10 cellular contexts compared by ENCODE assay signal in the genomic region with DNA sequence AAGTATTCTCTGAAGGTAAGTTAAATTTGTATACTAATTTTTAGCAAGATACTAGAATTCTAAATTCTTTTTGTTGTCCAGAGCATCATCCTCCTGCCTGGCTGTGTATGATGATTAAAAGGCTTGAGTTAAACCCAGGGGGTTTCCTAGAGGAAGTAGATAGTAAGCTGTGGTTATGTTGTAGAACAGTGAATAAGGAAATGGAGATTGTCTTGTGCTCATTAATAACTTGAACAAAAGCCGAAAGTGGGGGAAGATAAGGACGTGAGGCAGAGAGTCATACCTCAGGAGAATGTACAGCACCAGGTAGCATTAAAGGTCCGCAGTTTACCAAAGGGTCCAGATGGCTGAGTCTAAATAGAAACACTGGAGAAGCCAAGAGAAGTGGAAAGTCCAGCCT. TPM values are rescaled to one million over a fixed set of nuclear protein-coding genes. Genes with fewer than 3 reads are reported as not detected.
A peak's percentile ranks its signal among the peaks of the same experiment; 100 is the strongest.
DNase-seq lines count a peak whose midpoint lies in the region; ATAC-seq and TF ChIP-seq lines count a peak whose summit lies in the region.
"Had no signal": no experiment of that assay in that cellular context is flagged by ENCODE, and none has a peak within 500 bp of the region (broad histone marks: within the 10 kb centered on the region; RNA-seq: fewer than 3 reads in every experiment).

No MANE protein-coding gene starts in this region.

- no peak overlapping the region for H3K9ac ChIP-seq in BLaER1 treated with 17β-estradiol and CSF1 and Interleukin-3, amounts not matched to agents 10 nM and 100 nM

- peak; percentile 79 for ATAC-seq in GM18909 (IDR thresholded peaks at IDR 0.05; ENCODE audit: poor library complexity, unreplicated experiment)
- ATAC-seq in HG03432 (IDR thresholded peaks at IDR 0.05; ENCODE audit: unreplicated experiment): peak; percentile 70
- ATAC-seq in activated T-cell treated with anti-CD3 and anti-CD28 coated beads, Interleukin-2, amount 50 U/mL, for 72 hours (replicated peaks in 1 of 2): peak; percentile 53 to 67
- no peak for ATAC-seq in lower lobe of right lung
- no peak for ATAC-seq in HG03175 (IDR thresholded peaks at IDR 0.05; ENCODE audit: unreplicated experiment)

- no peak overlapping the region for H3K4me3 ChIP-seq in BLaER1 treated with 17β-estradiol and CSF1 and Interleukin-3, amounts not matched to agents 10 nM and 100 nM
- no peak overlapping the region for H3K4me3 ChIP-seq in lower lobe of right lung

- TF ChIP-seq CTCF in lower lobe of right lung (IDR thresholded peaks at IDR 0.05): no peak

- peak overlapping the region; percentile 13 for H3K27ac Mint-ChIP-seq in activated T-cell treated with anti-CD3 and anti-CD28 coated beads, Interleukin-2, amount 50 U/mL, for 72 hours

- no peak for DNase-seq in activated T-cell treated with anti-CD3 and anti-CD28 coated beads, Interleukin-2, amount 50 U/mL, for 72 hours
- DNase-seq in DMS153 (lab: John Stamatoyannopoulos, UW) (no peak), lower lobe of right lung (no peak)
- DNase-seq in stimulated activated CD4-positive, alpha-beta T cell treated with anti-CD3 and anti-CD28 coated beads, Interleukin-4, amount 100 ng/mL, for 24 hours: no peak
- DNase-seq: IMR-90, SHP77 treated with DMSO at 0.1 percent for 48 hours had no signal

- H3K27me3 ChIP-seq in BLaER1 treated with 17β-estradiol and CSF1 and Interleukin-3, amounts not matched to agents 10 nM and 100 nM: no peaks in the 10 kb centered on the region
- no peaks in the 10 kb centered on the region for H3K27me3 ChIP-seq in lower lobe of right lung (ENCODE audit: low read depth)

- H3K9me3 Mint-ChIP-seq in activated T-cell treated with anti-CD3 and anti-CD28 coated beads, Interleukin-2, amount 50 U/mL, for 72 hours: no peaks in the 10 kb centered on the region

- peaks cover 78 to 95% (median 88%) of the 10 kb centered on the region in 11 experiments for H3K36me3 ChIP-seq in BLaER1 treated with 17β-estradiol and CSF1 and Interleukin-3, amounts not matched to agents 10 nM and 100 nM
- peaks cover 91% of the 10 kb centered on the region for H3K36me3 ChIP-seq in lower lobe of right lung

- no peak overlapping the region for H3K4me3 Mint-ChIP-seq in activated T-cell treated with anti-CD3 and anti-CD28 coated beads, Interleukin-2, amount 50 U/mL, for 72 hours

- peak overlapping the region; percentile 23 to 61 (median 46); a peak in 20 of 22 replicates for H3K4me2 ChIP-seq in BLaER1 treated with 17β-estradiol and CSF1 and Interleukin-3, amounts not matched to agents 10 nM and 100 nM

- H3K4me1 Mint-ChIP-seq in activated T-cell treated with anti-CD3 and anti-CD28 coated beads, Interleukin-2, amount 50 U/mL, for 72 hours (ENCODE audit: low read depth): peaks cover 24% of the 10 kb centered on the region

- H3K4me1 ChIP-seq in BLaER1 treated with 17β-estradiol and CSF1 and Interleukin-3, amounts not matched to agents 10 nM and 100 nM: peaks cover 14 to 20% (median 17%) of the 10 kb centered on the region in 10 experiments
- no peaks in the 10 kb centered on the region for H3K4me1 ChIP-seq in lower lobe of right lung

- H3K27ac ChIP-seq in BLaER1 treated with 17β-estradiol and CSF1 and Interleukin-3, amounts not matched to agents 10 nM and 100 nM: no peak overlapping the region; a peak in 1 of 22 replicates
- no peak overlapping the region for H3K27ac ChIP-seq in lower lobe of right lung

- H4K20me1 ChIP-seq in BLaER1 treated with 17β-estradiol and CSF1 and Interleukin-3, amounts not matched to agents 10 nM and 100 nM: peaks cover 8 to 67% (median 28%) of the 10 kb centered on the region in 11 experiments; a peak in 19 of 22 replicates

- no peaks in the 10 kb centered on the region for H3K9me3 ChIP-seq in BLaER1 treated with 17β-estradiol and CSF1 and Interleukin-3, amounts not matched to agents 10 nM and 100 nM (replicated peaks in 1 of 11)
- H3K9me3 ChIP-seq in lower lobe of right lung: no peaks in the 10 kb centered on the region

- H3K36me3 Mint-ChIP-seq in activated T-cell treated with anti-CD3 and anti-CD28 coated beads, Interleukin-2, amount 50 U/mL, for 72 hours (ENCODE audit: insufficient read depth in 2 of 2): peaks cover 5 to 12% of the 10 kb centered on the region in 2 donors

- intact Hi-C loops in lower lobe of right lung (cut with DNase I): no loop called here

- no peaks in the 10 kb centered on the region for H3K27me3 Mint-ChIP-seq in activated T-cell treated with anti-CD3 and anti-CD28 coated beads, Interleukin-2, amount 50 U/mL, for 72 hours (ENCODE audit: low read depth)

RNA-seq across cellular contexts. Expression of gene CKB, which starts 42.0 kb away (rescaled TPM):
- total RNA-seq in activated T-cell treated with anti-CD3 and anti-CD28 coated beads, Interleukin-2, amount 50 U/mL, for 72 hours: 1 to 10 TPM; 7.0 to 9.5 TPM
- total RNA-seq in lower lobe of right lung: 115 TPM

RNA-seq across cellular contexts. Expression of gene TRMT61A, which starts 48.4 kb away (rescaled TPM):
- 1 to 10 TPM; 6.3 to 8.4 TPM for total RNA-seq in activated T-cell treated with anti-CD3 and anti-CD28 coated beads, Interleukin-2, amount 50 U/mL, for 72 hours
- 11.0 TPM for total RNA-seq in lower lobe of right lung

Comparison
In these comparisons a context has a peak if more than half of its experiments do, and no peak if none do; other contexts are left out.
1. ATAC-seq: peak in GM18909 (single experiment), HG03432 (single experiment) and activated T-cell treated with anti-CD3 and anti-CD28 coated beads, Interleukin-2, amount 50 U/mL, for 72 hours (2 of 2); none in lower lobe of right lung (0 of 2) and HG03175 (single experiment).
2. RNA of gene CKB, which starts 42.0 kb away (total RNA-seq): 115 TPM in lower lobe of right lung (single experiment); 7.0 to 9.5 TPM in activated T-cell treated with anti-CD3 and anti-CD28 coated beads, Interleukin-2, amount 50 U/mL, for 72 hours; every median in the first group is over 10 times any median in the second.